Comparison of ENCODE assay signal across 1 cellular context in genomic region chr1:54122131-54122751, GRCh38.
TF ChIP-seq lines count a peak whose summit lies in the region.

No MANE protein-coding gene starts in this region.

TF ChIP-seq in HCT116, 20 proteins besides CTCF, POLR2A, EP300 and RAD21 (continued from another document):
- TF ChIP-seq ZBTB33 (IDR thresholded peaks at IDR 0.05; ENCODE audit: extremely low read depth, insufficient replicate concordance, low read length) (no peak), SP1 (IDR thresholded peaks at IDR 0.05; ENCODE audit: low read depth) (no peak)
- TF ChIP-seq, protein P1, sequence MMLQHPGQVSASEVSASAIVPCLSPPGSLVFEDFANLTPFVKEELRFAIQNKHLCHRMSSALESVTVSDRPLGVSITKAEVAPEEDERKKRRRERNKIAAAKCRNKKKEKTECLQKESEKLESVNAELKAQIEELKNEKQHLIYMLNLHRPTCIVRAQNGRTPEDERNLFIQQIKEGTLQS (IDR thresholded peaks at IDR 0.05), result no peak
